Comparison of ENCODE assay signal across 9 cellular contexts in genomic region chrX:12770440-12770839, GRCh38. TPM values are rescaled to one million over a fixed set of nuclear protein-coding genes. Genes with fewer than 3 reads are reported as not detected.
DNase-seq lines count a peak whose midpoint lies in the region; ATAC-seq and TF ChIP-seq lines count a peak whose summit lies in the region.
"Had no signal": no experiment of that assay in that cellular context is flagged by ENCODE, and none has a peak within 500 bp of the region (broad histone marks: within the 10 kb centered on the region; RNA-seq: fewer than 3 reads in every experiment).

No MANE protein-coding gene starts in this region.

- no peak overlapping the region for H3K4me3 ChIP-seq in dorsolateral prefrontal cortex
- no peak overlapping the region for H3K4me3 ChIP-seq in parathyroid adenoma (ENCODE audit: low read depth, low read length)

- H3K4me1 Mint-ChIP-seq in activated CD8-positive, alpha-beta T cell treated with anti-CD3 and anti-CD28 coated beads for 36 hours (ENCODE audit: low read depth): peaks cover 2% of the 10 kb centered on the region
- peaks cover 11% of the 10 kb centered on the region for H3K4me1 Mint-ChIP-seq in activated CD8-positive, alpha-beta T cell treated with anti-CD3 and anti-CD28 coated beads, Interleukin-2, amount 10 ng/mL, durations not matched to agents 7 days and 5 days (ENCODE audit: low read depth)

- H3K27ac ChIP-seq in dorsolateral prefrontal cortex (no peak overlapping the region), parathyroid adenoma (no peak overlapping the region)

- ATAC-seq in activated CD8-positive, alpha-beta T cell treated with anti-CD3 and anti-CD28 coated beads for 36 hours: no peak
- ATAC-seq in activated CD8-positive, alpha-beta T cell treated with anti-CD3 and anti-CD28 coated beads, Interleukin-2, amount 10 ng/mL, durations not matched to agents 7 days and 5 days: no peak
- no peak for ATAC-seq in HG02571 (IDR thresholded peaks at IDR 0.05; ENCODE audit: unreplicated experiment)
- ATAC-seq in GM18511 (IDR thresholded peaks at IDR 0.05; ENCODE audit: unreplicated experiment): no peak

- H3K27me3 ChIP-seq in dorsolateral prefrontal cortex: peaks cover 0 to 71% (median 22%) of the 10 kb centered on the region in 45 donors
- H3K27me3 ChIP-seq in parathyroid adenoma (ENCODE audit: control insufficient read depth, insufficient read depth, low read length): no peaks in the 10 kb centered on the region

- H3K79me2 ChIP-seq in parathyroid adenoma: no peaks in the 10 kb centered on the region

- H3K27me3 Mint-ChIP-seq in activated CD8-positive, alpha-beta T cell treated with anti-CD3 and anti-CD28 coated beads for 36 hours: peaks cover 10% of the 10 kb centered on the region
- H3K27me3 Mint-ChIP-seq in activated CD8-positive, alpha-beta T cell treated with anti-CD3 and anti-CD28 coated beads, Interleukin-2, amount 10 ng/mL, durations not matched to agents 7 days and 5 days (ENCODE audit: low read depth): peaks cover 16% of the 10 kb centered on the region

- no peaks in the 10 kb centered on the region for H3K9me3 Mint-ChIP-seq in activated CD8-positive, alpha-beta T cell treated with anti-CD3 and anti-CD28 coated beads for 36 hours
- H3K9me3 Mint-ChIP-seq in activated CD8-positive, alpha-beta T cell treated with anti-CD3 and anti-CD28 coated beads, Interleukin-2, amount 10 ng/mL, durations not matched to agents 7 days and 5 days (ENCODE audit: insufficient read depth): no peaks in the 10 kb centered on the region
- H3K9me3 Mint-ChIP-seq: activated naive CD4-positive, alpha-beta T cell treated with anti-CD3 and anti-CD28 coated beads, Interleukin-2, amount 50 U/mL, for 24 hours had no signal

- intact Hi-C loops in activated CD8-positive, alpha-beta T cell treated with anti-CD3 and anti-CD28 coated beads for 36 hours (cut with micrococcal nuclease): loop anchor here (2.0 kb wide), 1 partner anchor 62 kb away; no protein-coding TSS in a partner anchor
- intact Hi-C loops in dorsolateral prefrontal cortex (cut with DNase I): no loop called here

- no peak overlapping the region for H2AFZ ChIP-seq in parathyroid adenoma

- no peaks in the 10 kb centered on the region for H3K36me3 Mint-ChIP-seq in activated CD8-positive, alpha-beta T cell treated with anti-CD3 and anti-CD28 coated beads for 36 hours (ENCODE audit: low read depth)
- no peaks in the 10 kb centered on the region for H3K36me3 Mint-ChIP-seq in activated CD8-positive, alpha-beta T cell treated with anti-CD3 and anti-CD28 coated beads, Interleukin-2, amount 10 ng/mL, durations not matched to agents 7 days and 5 days (ENCODE audit: low read depth)
- H3K36me3 Mint-ChIP-seq: activated naive CD4-positive, alpha-beta T cell treated with anti-CD3 and anti-CD28 coated beads, Interleukin-2, amount 50 U/mL, for 24 hours had no signal

- no peaks in the 10 kb centered on the region for H3K4me1 ChIP-seq in parathyroid adenoma

- CTCF ChIA-PET in activated CD8-positive, alpha-beta T cell treated with anti-CD3 and anti-CD28 coated beads for 36 hours (lab: Charles Lee): interaction anchor here (0.6 to 4.0 kb wide), 23 partner anchors 9 to 175 kb away, joined by 3 to 35 read pairs (median 6); partner anchors contain the start of gene PRPS2
- CTCF ChIA-PET in activated CD8-positive, alpha-beta T cell treated with anti-CD3 and anti-CD28 coated beads, Interleukin-2, amount 10 ng/mL, durations not matched to agents 7 days and 5 days (lab: Charles Lee): interaction anchor here (0.5 to 4.4 kb wide), 12 partner anchors 9 to 623 kb away, joined by 3 to 48 read pairs (median 4); partner anchors contain the start of gene PRPS2

- no peak overlapping the region for H3K4me3 Mint-ChIP-seq in activated CD8-positive, alpha-beta T cell treated with anti-CD3 and anti-CD28 coated beads for 36 hours
- no peak overlapping the region for H3K4me3 Mint-ChIP-seq in activated CD8-positive, alpha-beta T cell treated with anti-CD3 and anti-CD28 coated beads, Interleukin-2, amount 10 ng/mL, durations not matched to agents 7 days and 5 days
- H3K4me3 Mint-ChIP-seq: activated naive CD4-positive, alpha-beta T cell treated with anti-CD3 and anti-CD28 coated beads, Interleukin-2, amount 50 U/mL, for 24 hours had no signal

- H3K9me3 ChIP-seq in parathyroid adenoma (ENCODE audit: control insufficient read depth, low read length): no peaks in the 10 kb centered on the region

- POLR2A ChIA-PET in activated CD8-positive, alpha-beta T cell treated with anti-CD3 and anti-CD28 coated beads for 36 hours (lab: Charles Lee): no interaction called here
- POLR2A ChIA-PET in activated CD8-positive, alpha-beta T cell treated with anti-CD3 and anti-CD28 coated beads, Interleukin-2, amount 10 ng/mL, durations not matched to agents 7 days and 5 days (lab: Charles Lee): no interaction called here

- no peak overlapping the region for H3K27ac Mint-ChIP-seq in activated CD8-positive, alpha-beta T cell treated with anti-CD3 and anti-CD28 coated beads for 36 hours
- H3K27ac Mint-ChIP-seq in activated CD8-positive, alpha-beta T cell treated with anti-CD3 and anti-CD28 coated beads, Interleukin-2, amount 10 ng/mL, durations not matched to agents 7 days and 5 days: no peak overlapping the region
- H3K27ac Mint-ChIP-seq: activated naive CD4-positive, alpha-beta T cell treated with anti-CD3 and anti-CD28 coated beads, Interleukin-2, amount 50 U/mL, for 24 hours had no signal

- TF ChIP-seq CTCF in activated CD8-positive, alpha-beta T cell treated with anti-CD3 and anti-CD28 coated beads for 36 hours (IDR thresholded peaks at IDR 0.05): peak; percentile 65
- TF ChIP-seq CTCF in dorsolateral prefrontal cortex (IDR thresholded peaks at IDR 0.05 in 54 of 56, conservative IDR thresholded peaks at IDR 0.05 in 2 of 56; ENCODE audit: low read depth in 1 of 56, partially characterized antibody in 56 of 56) (peak; percentile 28 to 74 (median 62)), parathyroid adenoma (IDR thresholded peaks at IDR 0.05) (peak; percentile 41)

- DNase-seq in activated CD8-positive, alpha-beta T cell treated with anti-CD3 and anti-CD28 coated beads for 36 hours: no peak
- DNase-seq in activated CD8-positive, alpha-beta T cell treated with anti-CD3 and anti-CD28 coated beads, Interleukin-2, amount 10 ng/mL, durations not matched to agents 7 days and 5 days: no peak
- peak; percentile 14 for DNase-seq in NCI-H524 treated with DMSO at 0.1 percent for 48 hours (lab: John Stamatoyannopoulos, UW)
- DNase-seq in dorsolateral prefrontal cortex: no peak
- no peak for DNase-seq in iPS-NIHi11 (ENCODE audit: low spot score)

- H3K9ac ChIP-seq in parathyroid adenoma: no peak overlapping the region

- H3K4me2 ChIP-seq in parathyroid adenoma (ENCODE audit: low read length): no peak overlapping the region

- H3K36me3 ChIP-seq in parathyroid adenoma (ENCODE audit: control insufficient read depth, insufficient read depth, low read length): no peaks in the 10 kb centered on the region

RNA-seq across cellular contexts. Expression of gene PRPS2, which starts 20.8 kb away (rescaled TPM):
- total RNA-seq in activated CD8-positive, alpha-beta T cell treated with anti-CD3 and anti-CD28 coated beads for 36 hours: 100 to 1,000 TPM; 110 to 114 TPM
- total RNA-seq in activated CD8-positive, alpha-beta T cell treated with anti-CD3 and anti-CD28 coated beads, Interleukin-2, amount 10 ng/mL, durations not matched to agents 7 days and 5 days: 10 to 100 TPM; 84.5 to 94.3 TPM
- 10 to 100 TPM; 13.0 to 59.1 (median 39.1) TPM for total RNA-seq in dorsolateral prefrontal cortex
